ENCODE assay signal across 10 cellular contexts in the genomic region with DNA sequence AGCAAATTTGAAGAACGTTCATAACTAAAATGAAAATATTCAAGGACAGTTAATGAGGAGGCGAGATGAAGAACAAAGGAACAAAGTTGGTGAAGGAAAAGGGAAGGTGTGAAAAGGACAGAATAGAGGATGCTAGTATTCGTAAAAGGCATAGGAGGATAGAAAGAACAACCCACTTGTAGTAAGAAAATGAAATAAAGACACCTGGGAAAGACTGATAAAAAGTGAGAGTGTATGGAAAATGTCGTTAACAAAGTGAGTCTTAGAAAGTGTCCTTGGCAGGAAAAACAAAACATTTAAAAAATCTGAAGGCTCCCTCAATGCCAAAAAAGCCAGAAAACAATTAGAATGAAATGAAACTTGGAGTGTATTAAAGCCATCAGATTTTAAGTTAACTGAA.
"Had no signal": no experiment of that assay in that cellular context is flagged by ENCODE, and none has a peak within 500 bp of the region (broad histone marks: within the 10 kb centered on the region; RNA-seq: fewer than 3 reads in every experiment).

No MANE protein-coding gene starts in this region.

- H3K27ac Mint-ChIP-seq: GM23338, HFFc6, IgD-negative memory B cell had no signal

- DNase-seq: H9, HCEC 1CT, HFFc6, KG1 had no signal

- H3K27ac ChIP-seq: HL-60 had no signal

- H3K27me3 Mint-ChIP-seq: IgD-negative memory B cell had no signal

- ATAC-seq: GM23338, HepG2 had no signal

- H3K4me3 Mint-ChIP-seq: GM23338, H9, HFFc6, IgD-negative memory B cell had no signal

- H2AFZ ChIP-seq: GM23338 had no signal

- H3K9me3 Mint-ChIP-seq: GM23338, H9, HFFc6, IgD-negative memory B cell had no signal

- H3K4me2 ChIP-seq: GM23338 had no signal

- H3K4me3 ChIP-seq: GM23338 had no signal

- FAIRE-seq: H1, H54, HepG2 had no signal

- H3K4me1 Mint-ChIP-seq: GM23338, H9, IgD-negative memory B cell had no signal
